8 cellular contexts compared by ENCODE assay signal in genomic region chr1:155195201-155196102, GRCh38. TPM values are rescaled to one million over a fixed set of nuclear protein-coding genes. Genes with fewer than 3 reads are reported as not detected.
DNase-seq lines count a peak whose midpoint lies in the region; ATAC-seq, FAIRE-seq and TF ChIP-seq lines count a peak whose summit lies in the region.

No MANE protein-coding gene starts in this region.

- CTCF ChIA-PET in Panc1 (lab: Charles Lee), result interaction anchor here (1.4 kb wide), 1 partner anchor 22 kb away, joined by 4 read pairs; the partner anchor contains the start of gene KRTCAP2

- POLR2A ChIA-PET in Panc1 (lab: Charles Lee), result interaction anchor here (1.0 to 2.6 kb wide), 3 partner anchors 10 to 22 kb away, joined by 4 to 18 read pairs (median 11); partner anchors contain the start of genes KRTCAP2, MTX1, THBS3 and TRIM46

- H3K4me3 ChIP-seq in DOHH2 (ENCODE audit: low read length) (peak overlapping the region; percentile 82), Panc1 (ENCODE audit: low read depth in 2 of 2, low read length in 2 of 2) (peak overlapping the region; percentile 64 to 96), epithelial cell of esophagus (ENCODE audit: low read length) (peak overlapping the region; percentile 49), pancreas (peak overlapping the region in 3 of 4 donors; percentile 10 to 50 (median 46))

- 0 out of 2 replicates have a peak, but pooled peaks cover 5% of the 10 kb centered on the region for H3K36me3 ChIP-seq in DOHH2 (ENCODE audit: control insufficient read depth, low read length)
- peaks cover 3% of the 10 kb centered on the region; the same call in 1 of the 2 replicates for H3K36me3 ChIP-seq in Panc1 (ENCODE audit: control insufficient read depth, insufficient read depth, low read length)
- H3K36me3 ChIP-seq in pancreas, result no peaks in the 10 kb centered on the region

- H3F3A ChIP-seq in DOHH2 (ENCODE audit: control insufficient read depth, insufficient read depth), result peaks cover 11% of the 10 kb centered on the region; the same call in 1 of the 2 replicates

- ATAC-seq in Panc1 (0 out of 2 replicates have a peak, but pooled peaks have one; percentile 1), pancreas (no peak), GM21526 (IDR thresholded peaks at IDR 0.05; ENCODE audit: low FRiP score, unreplicated experiment) (no peak)

- no peak for TF ChIP-seq CTCF in DOHH2 (IDR thresholded peaks at IDR 0.05; ENCODE audit: low read depth, low read length, poor library complexity, severe bottlenecking)
- no peak for TF ChIP-seq CTCF in Panc1 (IDR thresholded peaks at IDR 0.05)
- no peak for TF ChIP-seq CTCF in epithelial cell of esophagus (IDR thresholded peaks at IDR 0.05; ENCODE audit: insufficient read depth, low read depth, low read length, missing control alignments)
- TF ChIP-seq CTCF in pancreas (IDR thresholded peaks at IDR 0.05), result no peak

- H3K27ac ChIP-seq in DOHH2 (ENCODE audit: low read depth, low read length) (no peak overlapping the region), Panc1 (ENCODE audit: low read length) (peak overlapping the region; percentile 79), pancreas (peak overlapping the region in 3 of 4 donors; percentile 77 to 94 (median 93))

- in situ Hi-C loops in Panc1 (cut with HindIII; ENCODE audit: low pct_unique_long_range_greater_than_20kb, low sequenced_read_pairs), result no loop called here

- BruUV-seq in Panc1 (replicated peaks; lab: Mats Ljungman, UMichigan), result TSS peak; percentile 86

- no peaks in the 10 kb centered on the region for H3K9me2 ChIP-seq in DOHH2 (replicated peaks; ENCODE audit: control insufficient read depth, low read length)

- H3K9me3 ChIP-seq in DOHH2 (ENCODE audit: control insufficient read depth, insufficient read depth, low read length), result no peaks in the 10 kb centered on the region
- H3K9me3 ChIP-seq in Panc1 (ENCODE audit: control insufficient read depth, insufficient read depth, low read depth, low read length), result no peaks in the 10 kb centered on the region
- no peaks in the 10 kb centered on the region for H3K9me3 ChIP-seq in pancreas

- H3K27me3 ChIP-seq in DOHH2 (ENCODE audit: control insufficient read depth, low read length) (no peaks in the 10 kb centered on the region), Panc1 (ENCODE audit: control insufficient read depth, insufficient read depth, low read length) (no peaks in the 10 kb centered on the region), pancreas (no peaks in the 10 kb centered on the region)

- intact Hi-C loops in Panc1 (cut with micrococcal nuclease; ENCODE audit: unreplicated experiment), result no loop called here
- intact Hi-C loops in pancreas (cut with DNase I), result no loop called here

- H3K4me2 ChIP-seq in DOHH2 (ENCODE audit: low read length), result peak overlapping the region; percentile 87

- DNase-seq in Panc1 (ENCODE audit: low read depth, low spot score), result no peak
- DNase-seq in epithelial cell of esophagus (ENCODE audit: low read depth), result no peak
- DNase-seq in pancreas, result peak in 2 of 6 donors; percentile 10 to 22
- DNase-seq in iPS-NIHi7 (ENCODE audit: extremely low spot score), result no peak
- no peak for DNase-seq in AML-193 (lab: John Stamatoyannopoulos, UW)
- DNase-seq in NCI-H446 (lab: John Stamatoyannopoulos, UW), result no peak

- H3K79me2 ChIP-seq in DOHH2 (ENCODE audit: control insufficient read depth, low read length), result no peaks in the 10 kb centered on the region; the same call in 1 of the 2 replicates

- no peak for FAIRE-seq in pancreas (lab: Jason Lieb, UNC)

- 26 to 30% methylated on average over 26 to 27 of the region's 27 CpGs for WGBS in pancreas, 2 donors

- peaks cover 34% of the 10 kb centered on the region for H3K4me1 ChIP-seq in DOHH2 (ENCODE audit: control insufficient read depth, low read length)
- H3K4me1 ChIP-seq in Panc1 (ENCODE audit: control insufficient read depth, insufficient read depth, low read length), result peaks cover 24% of the 10 kb centered on the region
- H3K4me1 ChIP-seq in pancreas, result peaks cover 9 to 11% (median 9%) of the 10 kb centered on the region in 3 donors

- no peaks in the 10 kb centered on the region for H4K20me1 ChIP-seq in DOHH2 (ENCODE audit: control insufficient read depth, insufficient read depth, low read depth, low read length)

RNA-seq across cellular contexts. Expression of gene THBS3, which starts 12.2 kb away (rescaled TPM):
- total RNA-seq in Panc1 (2021; ENCODE audit: unreplicated experiment) (35.9 TPM), pancreas (10 to 100 TPM in 5 of 6 donors, 1 to 10 TPM in 1; 9.9 to 31.1 (median 14.6) TPM)
- polyA plus RNA-seq in Panc1 (2012; ENCODE audit: insufficient read length), result 40.8 TPM
- polyA plus RNA-seq in pancreas, result 10 to 100 TPM; 69.1 to 78.6 TPM

RNA-seq across cellular contexts. Expression of gene MTX1, which starts 13.0 kb away (rescaled TPM):
- total RNA-seq in Panc1 (2021; ENCODE audit: unreplicated experiment) (53.6 TPM), pancreas (10 to 100 TPM; 10.7 to 18.4 (median 15.7) TPM)
- 87.4 TPM for polyA plus RNA-seq in Panc1 (2012; ENCODE audit: insufficient read length)
- polyA plus RNA-seq in pancreas, result 10 to 100 TPM; 34.3 to 36.8 TPM

RNA-seq across cellular contexts. Expression of gene TRIM46, which starts 21.8 kb away (rescaled TPM):
- total RNA-seq in Panc1 (2021; ENCODE audit: unreplicated experiment) (3.8 TPM), pancreas (under 1 TPM; 0.19 to 0.59 (median 0.33) TPM)
- polyA plus RNA-seq in Panc1 (2012; ENCODE audit: insufficient read length), result 8.0 TPM
- polyA plus RNA-seq in pancreas, result 1 to 10 TPM; 1.2 to 4.1 TPM

RNA-seq across cellular contexts. Expression of gene KRTCAP2, which starts 22.3 kb away (rescaled TPM):
- total RNA-seq in Panc1 (2021; ENCODE audit: unreplicated experiment) (155 TPM), pancreas (100 to 1,000 TPM in 4 of 6 donors, 10 to 100 TPM in 2; 91.8 to 119 (median 102) TPM)
- polyA plus RNA-seq in Panc1 (2012; ENCODE audit: insufficient read length), result 207 TPM
- polyA plus RNA-seq in pancreas, result 100 to 1,000 TPM; 182 to 238 TPM

RNA-seq across cellular contexts. Expression of gene DPM3, which starts 55.1 kb away (rescaled TPM):
- 66.0 TPM for total RNA-seq in Panc1 (2021; ENCODE audit: unreplicated experiment)
- polyA plus RNA-seq in Panc1 (2012; ENCODE audit: insufficient read length), result 89.1 TPM
- total RNA-seq in pancreas, result 10 to 100 TPM; 39.4 to 46.5 (median 42.3) TPM
- polyA plus RNA-seq in pancreas, result 100 to 1,000 TPM; 211 to 227 TPM
